1 cellular context compared by ENCODE assay signal in the genomic region with DNA sequence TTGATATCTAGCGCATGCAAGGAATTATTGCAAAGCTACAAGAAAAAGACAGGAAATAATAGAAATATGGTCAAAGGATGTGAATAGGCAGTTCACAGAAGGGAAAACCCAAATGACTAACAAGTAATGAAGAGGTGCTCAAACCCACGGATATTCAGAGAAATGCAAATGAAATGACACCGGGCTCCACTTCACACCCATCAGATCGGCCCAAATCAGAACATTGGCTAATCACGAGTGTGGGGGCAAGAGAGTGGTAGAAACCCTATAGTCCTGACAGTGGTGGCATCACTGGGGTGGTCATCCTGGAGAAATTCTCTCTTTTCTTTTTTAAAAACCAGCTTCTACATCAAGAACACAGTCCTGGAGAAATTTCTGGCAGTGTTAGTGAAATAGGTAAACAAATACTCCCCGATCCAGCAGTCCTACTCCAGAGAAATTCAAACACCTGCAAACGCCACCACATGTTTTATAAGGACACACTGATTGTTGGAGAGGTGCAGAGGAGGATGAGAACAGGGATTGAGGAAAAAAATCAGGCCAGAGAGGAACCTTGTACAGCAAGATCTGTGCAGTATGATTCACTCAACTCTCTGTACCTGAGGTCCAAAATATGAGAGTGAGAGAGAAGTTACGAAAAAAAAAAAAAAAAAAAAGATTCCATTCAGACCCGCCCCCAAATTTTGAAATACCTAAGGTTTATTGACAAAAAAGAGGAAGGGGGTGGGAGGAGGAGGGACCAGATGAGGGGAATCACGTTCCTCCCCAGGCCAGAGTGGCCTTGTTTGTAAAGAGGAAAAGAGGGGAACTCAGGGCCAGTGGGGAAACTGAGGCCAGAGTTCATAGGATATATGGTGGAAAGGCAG.
TF ChIP-seq lines count a peak whose summit lies in the region.

No MANE protein-coding gene starts in this region.

TF ChIP-seq in GM12878, 131 proteins besides CTCF, POLR2A, EP300 and RAD21 (continues in another document):
- TF ChIP-seq NFXL1 (IDR thresholded peaks at IDR 0.05; ENCODE audit: borderline replicate concordance) (no peak), RB1 (IDR thresholded peaks at IDR 0.05; ENCODE audit: borderline replicate concordance) (no peak), BRCA1 (IDR thresholded peaks at IDR 0.05; ENCODE audit: low read depth, low read length) (no peak), DPF2 (IDR thresholded peaks at IDR 0.05) (peak; percentile 69; the same call in 1 of the 2 replicates), ASH2L (IDR thresholded peaks at IDR 0.05; ENCODE audit: borderline replicate concordance, low read depth) (no peak), JUND (IDR thresholded peaks at IDR 0.05; ENCODE audit: low read depth, low read length) (no peak), ETV6 (conservative IDR thresholded peaks at IDR 0.05 in 1 of 2, IDR thresholded peaks at IDR 0.05 in 1 of 2; ENCODE audit: borderline replicate concordance in 1 of 2, low read depth in 1 of 2) (no peak), TCF3 (IDR thresholded peaks at IDR 0.05; ENCODE audit: borderline replicate concordance, insufficient read depth, low read depth, low read length) (no peak), POLR2AphosphoS5 (IDR thresholded peaks at IDR 0.05; ENCODE audit: low read length) (no peak), TCF7 (IDR thresholded peaks at IDR 0.05; ENCODE audit: borderline replicate concordance) (no peak), IRF4 (IDR thresholded peaks at IDR 0.05; ENCODE audit: low read depth, low read length) (no peak), SPI1 (IDR thresholded peaks at IDR 0.05; ENCODE audit: borderline replicate concordance, insufficient read depth, low read depth, low read length) (peak; percentile 67; the same call in 1 of the 2 replicates), STAT1 (conservative IDR thresholded peaks at IDR 0.05) (no peak), YY1 (IDR thresholded peaks at IDR 0.05; ENCODE audit: low read depth, low read length) (no peak), HDAC6 (IDR thresholded peaks at IDR 0.05; ENCODE audit: unreplicated experiment) (no peak), NFIC (IDR thresholded peaks at IDR 0.05; ENCODE audit: low read depth, low read length) (peak; percentile 18; the same call in 1 of the 2 replicates), SMAD1 (IDR thresholded peaks at IDR 0.05; ENCODE audit: low read depth, partially characterized antibody) (no peak), SRF (IDR thresholded peaks at IDR 0.05; ENCODE audit: low read depth in 2 of 2, low read length in 2 of 2) (0 out of 4 replicates have a peak, but pooled peaks of 1 of the 2 experiments have one; percentile 22), CHD2 (IDR thresholded peaks at IDR 0.05; ENCODE audit: borderline replicate concordance, low read depth, low read length) (peak; percentile 41; the same call in 1 of the 2 replicates), LARP7 (IDR thresholded peaks at IDR 0.05) (no peak), RUNX3 (IDR thresholded peaks at IDR 0.05; ENCODE audit: low read length) (peak; percentile 52), EZH2 (IDR thresholded peaks at IDR 0.05; ENCODE audit: borderline replicate concordance, control insufficient read depth, low read depth, low read length) (no peak), NRF1 (conservative IDR thresholded peaks at IDR 0.05; ENCODE audit: low read depth, low read length) (no peak), ZBED1 (IDR thresholded peaks at IDR 0.05; ENCODE audit: borderline replicate concordance) (no peak), RFX5 (IDR thresholded peaks at IDR 0.05; ENCODE audit: low read depth, low read length) (no peak)
- TF ChIP-seq, protein P1, sequence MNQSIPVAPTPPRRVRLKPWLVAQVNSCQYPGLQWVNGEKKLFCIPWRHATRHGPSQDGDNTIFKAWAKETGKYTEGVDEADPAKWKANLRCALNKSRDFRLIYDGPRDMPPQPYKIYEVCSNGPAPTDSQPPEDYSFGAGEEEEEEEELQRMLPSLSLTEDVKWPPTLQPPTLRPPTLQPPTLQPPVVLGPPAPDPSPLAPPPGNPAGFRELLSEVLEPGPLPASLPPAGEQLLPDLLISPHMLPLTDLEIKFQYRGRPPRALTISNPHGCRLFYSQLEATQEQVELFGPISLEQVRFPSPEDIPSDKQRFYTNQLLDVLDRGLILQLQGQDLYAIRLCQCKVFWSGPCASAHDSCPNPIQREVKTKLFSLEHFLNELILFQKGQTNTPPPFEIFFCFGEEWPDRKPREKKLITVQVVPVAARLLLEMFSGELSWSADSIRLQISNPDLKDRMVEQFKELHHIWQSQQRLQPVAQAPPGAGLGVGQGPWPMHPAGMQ (IDR thresholded peaks at IDR 0.05; ENCODE audit: borderline replicate concordance) = no peak
- TF ChIP-seq, protein P2, sequence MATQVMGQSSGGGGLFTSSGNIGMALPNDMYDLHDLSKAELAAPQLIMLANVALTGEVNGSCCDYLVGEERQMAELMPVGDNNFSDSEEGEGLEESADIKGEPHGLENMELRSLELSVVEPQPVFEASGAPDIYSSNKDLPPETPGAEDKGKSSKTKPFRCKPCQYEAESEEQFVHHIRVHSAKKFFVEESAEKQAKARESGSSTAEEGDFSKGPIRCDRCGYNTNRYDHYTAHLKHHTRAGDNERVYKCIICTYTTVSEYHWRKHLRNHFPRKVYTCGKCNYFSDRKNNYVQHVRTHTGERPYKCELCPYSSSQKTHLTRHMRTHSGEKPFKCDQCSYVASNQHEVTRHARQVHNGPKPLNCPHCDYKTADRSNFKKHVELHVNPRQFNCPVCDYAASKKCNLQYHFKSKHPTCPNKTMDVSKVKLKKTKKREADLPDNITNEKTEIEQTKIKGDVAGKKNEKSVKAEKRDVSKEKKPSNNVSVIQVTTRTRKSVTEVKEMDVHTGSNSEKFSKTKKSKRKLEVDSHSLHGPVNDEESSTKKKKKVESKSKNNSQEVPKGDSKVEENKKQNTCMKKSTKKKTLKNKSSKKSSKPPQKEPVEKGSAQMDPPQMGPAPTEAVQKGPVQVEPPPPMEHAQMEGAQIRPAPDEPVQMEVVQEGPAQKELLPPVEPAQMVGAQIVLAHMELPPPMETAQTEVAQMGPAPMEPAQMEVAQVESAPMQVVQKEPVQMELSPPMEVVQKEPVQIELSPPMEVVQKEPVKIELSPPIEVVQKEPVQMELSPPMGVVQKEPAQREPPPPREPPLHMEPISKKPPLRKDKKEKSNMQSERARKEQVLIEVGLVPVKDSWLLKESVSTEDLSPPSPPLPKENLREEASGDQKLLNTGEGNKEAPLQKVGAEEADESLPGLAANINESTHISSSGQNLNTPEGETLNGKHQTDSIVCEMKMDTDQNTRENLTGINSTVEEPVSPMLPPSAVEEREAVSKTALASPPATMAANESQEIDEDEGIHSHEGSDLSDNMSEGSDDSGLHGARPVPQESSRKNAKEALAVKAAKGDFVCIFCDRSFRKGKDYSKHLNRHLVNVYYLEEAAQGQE (IDR thresholded peaks at IDR 0.05; ENCODE audit: low read depth, low read length) = no peak
- TF ChIP-seq, protein P3, sequence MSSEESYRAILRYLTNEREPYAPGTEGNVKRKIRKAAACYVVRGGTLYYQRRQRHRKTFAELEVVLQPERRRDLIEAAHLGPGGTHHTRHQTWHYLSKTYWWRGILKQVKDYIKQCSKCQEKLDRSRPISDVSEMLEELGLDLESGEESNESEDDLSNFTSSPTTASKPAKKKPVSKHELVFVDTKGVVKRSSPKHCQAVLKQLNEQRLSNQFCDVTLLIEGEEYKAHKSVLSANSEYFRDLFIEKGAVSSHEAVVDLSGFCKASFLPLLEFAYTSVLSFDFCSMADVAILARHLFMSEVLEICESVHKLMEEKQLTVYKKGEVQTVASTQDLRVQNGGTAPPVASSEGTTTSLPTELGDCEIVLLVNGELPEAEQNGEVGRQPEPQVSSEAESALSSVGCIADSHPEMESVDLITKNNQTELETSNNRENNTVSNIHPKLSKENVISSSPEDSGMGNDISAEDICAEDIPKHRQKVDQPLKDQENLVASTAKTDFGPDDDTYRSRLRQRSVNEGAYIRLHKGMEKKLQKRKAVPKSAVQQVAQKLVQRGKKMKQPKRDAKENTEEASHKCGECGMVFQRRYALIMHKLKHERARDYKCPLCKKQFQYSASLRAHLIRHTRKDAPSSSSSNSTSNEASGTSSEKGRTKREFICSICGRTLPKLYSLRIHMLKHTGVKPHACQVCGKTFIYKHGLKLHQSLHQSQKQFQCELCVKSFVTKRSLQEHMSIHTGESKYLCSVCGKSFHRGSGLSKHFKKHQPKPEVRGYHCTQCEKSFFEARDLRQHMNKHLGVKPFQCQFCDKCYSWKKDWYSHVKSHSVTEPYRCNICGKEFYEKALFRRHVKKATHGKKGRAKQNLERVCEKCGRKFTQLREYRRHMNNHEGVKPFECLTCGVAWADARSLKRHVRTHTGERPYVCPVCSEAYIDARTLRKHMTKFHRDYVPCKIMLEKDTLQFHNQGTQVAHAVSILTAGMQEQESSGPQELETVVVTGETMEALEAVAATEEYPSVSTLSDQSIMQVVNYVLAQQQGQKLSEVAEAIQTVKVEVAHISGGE (CRISPR knock-in tag; IDR thresholded peaks at IDR 0.05) = no peak
- TF ChIP-seq, protein P4, sequence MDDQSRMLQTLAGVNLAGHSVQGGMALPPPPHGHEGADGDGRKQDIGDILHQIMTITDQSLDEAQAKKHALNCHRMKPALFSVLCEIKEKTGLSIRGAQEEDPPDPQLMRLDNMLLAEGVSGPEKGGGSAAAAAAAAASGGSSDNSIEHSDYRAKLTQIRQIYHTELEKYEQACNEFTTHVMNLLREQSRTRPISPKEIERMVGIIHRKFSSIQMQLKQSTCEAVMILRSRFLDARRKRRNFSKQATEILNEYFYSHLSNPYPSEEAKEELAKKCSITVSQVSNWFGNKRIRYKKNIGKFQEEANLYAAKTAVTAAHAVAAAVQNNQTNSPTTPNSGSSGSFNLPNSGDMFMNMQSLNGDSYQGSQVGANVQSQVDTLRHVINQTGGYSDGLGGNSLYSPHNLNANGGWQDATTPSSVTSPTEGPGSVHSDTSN (IDR thresholded peaks at IDR 0.05; ENCODE audit: insufficient replicate concordance, low read depth, low read length) = no peak
- TF ChIP-seq, protein P5, sequence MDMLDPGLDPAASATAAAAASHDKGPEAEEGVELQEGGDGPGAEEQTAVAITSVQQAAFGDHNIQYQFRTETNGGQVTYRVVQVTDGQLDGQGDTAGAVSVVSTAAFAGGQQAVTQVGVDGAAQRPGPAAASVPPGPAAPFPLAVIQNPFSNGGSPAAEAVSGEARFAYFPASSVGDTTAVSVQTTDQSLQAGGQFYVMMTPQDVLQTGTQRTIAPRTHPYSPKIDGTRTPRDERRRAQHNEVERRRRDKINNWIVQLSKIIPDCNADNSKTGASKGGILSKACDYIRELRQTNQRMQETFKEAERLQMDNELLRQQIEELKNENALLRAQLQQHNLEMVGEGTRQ (IDR thresholded peaks at IDR 0.05; ENCODE audit: borderline replicate concordance, low read depth, low read length) = no peak
- TF ChIP-seq, protein P6, sequence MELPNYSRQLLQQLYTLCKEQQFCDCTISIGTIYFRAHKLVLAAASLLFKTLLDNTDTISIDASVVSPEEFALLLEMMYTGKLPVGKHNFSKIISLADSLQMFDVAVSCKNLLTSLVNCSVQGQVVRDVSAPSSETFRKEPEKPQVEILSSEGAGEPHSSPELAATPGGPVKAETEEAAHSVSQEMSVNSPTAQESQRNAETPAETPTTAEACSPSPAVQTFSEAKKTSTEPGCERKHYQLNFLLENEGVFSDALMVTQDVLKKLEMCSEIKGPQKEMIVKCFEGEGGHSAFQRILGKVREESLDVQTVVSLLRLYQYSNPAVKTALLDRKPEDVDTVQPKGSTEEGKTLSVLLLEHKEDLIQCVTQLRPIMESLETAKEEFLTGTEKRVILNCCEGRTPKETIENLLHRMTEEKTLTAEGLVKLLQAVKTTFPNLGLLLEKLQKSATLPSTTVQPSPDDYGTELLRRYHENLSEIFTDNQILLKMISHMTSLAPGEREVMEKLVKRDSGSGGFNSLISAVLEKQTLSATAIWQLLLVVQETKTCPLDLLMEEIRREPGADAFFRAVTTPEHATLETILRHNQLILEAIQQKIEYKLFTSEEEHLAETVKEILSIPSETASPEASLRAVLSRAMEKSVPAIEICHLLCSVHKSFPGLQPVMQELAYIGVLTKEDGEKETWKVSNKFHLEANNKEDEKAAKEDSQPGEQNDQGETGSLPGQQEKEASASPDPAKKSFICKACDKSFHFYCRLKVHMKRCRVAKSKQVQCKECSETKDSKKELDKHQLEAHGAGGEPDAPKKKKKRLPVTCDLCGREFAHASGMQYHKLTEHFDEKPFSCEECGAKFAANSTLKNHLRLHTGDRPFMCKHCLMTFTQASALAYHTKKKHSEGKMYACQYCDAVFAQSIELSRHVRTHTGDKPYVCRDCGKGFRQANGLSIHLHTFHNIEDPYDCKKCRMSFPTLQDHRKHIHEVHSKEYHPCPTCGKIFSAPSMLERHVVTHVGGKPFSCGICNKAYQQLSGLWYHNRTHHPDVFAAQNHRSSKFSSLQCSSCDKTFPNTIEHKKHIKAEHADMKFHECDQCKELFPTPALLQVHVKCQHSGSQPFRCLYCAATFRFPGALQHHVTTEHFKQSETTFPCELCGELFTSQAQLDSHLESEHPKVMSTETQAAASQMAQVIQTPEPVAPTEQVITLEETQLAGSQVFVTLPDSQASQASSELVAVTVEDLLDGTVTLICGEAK (IDR thresholded peaks at IDR 0.05; ENCODE audit: borderline replicate concordance) = no peak
- TF ChIP-seq, protein P7, sequence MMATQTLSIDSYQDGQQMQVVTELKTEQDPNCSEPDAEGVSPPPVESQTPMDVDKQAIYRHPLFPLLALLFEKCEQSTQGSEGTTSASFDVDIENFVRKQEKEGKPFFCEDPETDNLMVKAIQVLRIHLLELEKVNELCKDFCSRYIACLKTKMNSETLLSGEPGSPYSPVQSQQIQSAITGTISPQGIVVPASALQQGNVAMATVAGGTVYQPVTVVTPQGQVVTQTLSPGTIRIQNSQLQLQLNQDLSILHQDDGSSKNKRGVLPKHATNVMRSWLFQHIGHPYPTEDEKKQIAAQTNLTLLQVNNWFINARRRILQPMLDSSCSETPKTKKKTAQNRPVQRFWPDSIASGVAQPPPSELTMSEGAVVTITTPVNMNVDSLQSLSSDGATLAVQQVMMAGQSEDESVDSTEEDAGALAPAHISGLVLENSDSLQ (IDR thresholded peaks at IDR 0.05) = 0 out of 2 replicates have a peak, but pooled peaks have one; percentile 20
- TF ChIP-seq, protein P8, sequence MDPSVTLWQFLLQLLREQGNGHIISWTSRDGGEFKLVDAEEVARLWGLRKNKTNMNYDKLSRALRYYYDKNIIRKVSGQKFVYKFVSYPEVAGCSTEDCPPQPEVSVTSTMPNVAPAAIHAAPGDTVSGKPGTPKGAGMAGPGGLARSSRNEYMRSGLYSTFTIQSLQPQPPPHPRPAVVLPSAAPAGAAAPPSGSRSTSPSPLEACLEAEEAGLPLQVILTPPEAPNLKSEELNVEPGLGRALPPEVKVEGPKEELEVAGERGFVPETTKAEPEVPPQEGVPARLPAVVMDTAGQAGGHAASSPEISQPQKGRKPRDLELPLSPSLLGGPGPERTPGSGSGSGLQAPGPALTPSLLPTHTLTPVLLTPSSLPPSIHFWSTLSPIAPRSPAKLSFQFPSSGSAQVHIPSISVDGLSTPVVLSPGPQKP (IDR thresholded peaks at IDR 0.05; ENCODE audit: low read depth, low read length) = no peak
- TF ChIP-seq, protein P9, sequence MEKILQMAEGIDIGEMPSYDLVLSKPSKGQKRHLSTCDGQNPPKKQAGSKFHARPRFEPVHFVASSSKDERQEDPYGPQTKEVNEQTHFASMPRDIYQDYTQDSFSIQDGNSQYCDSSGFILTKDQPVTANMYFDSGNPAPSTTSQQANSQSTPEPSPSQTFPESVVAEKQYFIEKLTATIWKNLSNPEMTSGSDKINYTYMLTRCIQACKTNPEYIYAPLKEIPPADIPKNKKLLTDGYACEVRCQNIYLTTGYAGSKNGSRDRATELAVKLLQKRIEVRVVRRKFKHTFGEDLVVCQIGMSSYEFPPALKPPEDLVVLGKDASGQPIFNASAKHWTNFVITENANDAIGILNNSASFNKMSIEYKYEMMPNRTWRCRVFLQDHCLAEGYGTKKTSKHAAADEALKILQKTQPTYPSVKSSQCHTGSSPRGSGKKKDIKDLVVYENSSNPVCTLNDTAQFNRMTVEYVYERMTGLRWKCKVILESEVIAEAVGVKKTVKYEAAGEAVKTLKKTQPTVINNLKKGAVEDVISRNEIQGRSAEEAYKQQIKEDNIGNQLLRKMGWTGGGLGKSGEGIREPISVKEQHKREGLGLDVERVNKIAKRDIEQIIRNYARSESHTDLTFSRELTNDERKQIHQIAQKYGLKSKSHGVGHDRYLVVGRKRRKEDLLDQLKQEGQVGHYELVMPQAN (conservative IDR thresholded peaks at IDR 0.05) = no peak
